Comparison of ENCODE assay signal across 24 cellular contexts in the genomic region with DNA sequence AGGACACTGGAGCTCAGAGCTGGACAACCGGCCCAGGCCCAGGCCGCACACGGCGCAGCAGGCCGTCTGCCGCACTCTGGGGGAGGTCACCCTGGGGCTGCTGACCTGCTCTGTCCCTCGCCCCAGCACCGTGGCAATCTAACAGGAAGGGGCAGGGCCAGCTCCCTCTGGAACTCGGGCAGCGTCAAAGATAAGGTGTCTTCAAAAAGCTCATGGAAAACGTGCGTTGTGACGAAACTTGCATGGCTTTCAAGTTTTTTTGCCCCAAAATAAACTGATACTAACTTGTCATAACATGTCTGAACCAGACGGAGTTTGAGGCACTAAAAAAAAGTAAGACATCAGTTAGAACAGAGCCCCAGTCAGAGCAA. TPM values are rescaled to one million over a fixed set of nuclear protein-coding genes. Genes with fewer than 3 reads are reported as not detected.
DNase-seq lines count a peak whose midpoint lies in the region; ATAC-seq, FAIRE-seq and TF ChIP-seq lines count a peak whose summit lies in the region.
"Had no signal": no experiment of that assay in that cellular context is flagged by ENCODE, and none has a peak within 500 bp of the region (broad histone marks: within the 10 kb centered on the region; RNA-seq: fewer than 3 reads in every experiment).

No MANE protein-coding gene starts in this region.

- intact Hi-C loops in MCF 10A (cut with micrococcal nuclease) (no loop called here), breast epithelium (cut with DNase I; ENCODE audit: low total_unique reads) (no loop called here), K562 (cut with micrococcal nuclease) (no loop called here)

- peak overlapping the region; percentile 28 for H2AK5ac ChIP-seq in neuronal stem cell (ENCODE audit: low read depth, low read length)

- H3K9me3 Mint-ChIP-seq in MCF 10A (ENCODE audit: unreplicated experiment) = no peaks in the 10 kb centered on the region
- H3K9me3 Mint-ChIP-seq: HFFc6 had no signal

- peaks cover 4% of the 10 kb centered on the region for H3K4me1 Mint-ChIP-seq in MCF 10A (ENCODE audit: insufficient read depth, unreplicated experiment)

- WGBS in K562 (ENCODE audit: insufficient coverage, low coverage, missing lambda C conversion rate) = 64% methylated on average over 14 of the region's 14 CpGs
- no CpG with 5 or more reads among the region's 14 CpGs for WGBS in neuronal stem cell (ENCODE audit: extremely low coverage in 2 of 2, insufficient read length in 2 of 2, insufficient replicate concordance in 1 of 2), 2 donors

- no peak overlapping the region for H3K4me3 Mint-ChIP-seq in MCF 10A (ENCODE audit: unreplicated experiment)
- H3K4me3 Mint-ChIP-seq: HFFc6 had no signal

- no peaks in the 10 kb centered on the region for H3K27me3 ChIP-seq in breast epithelium
- H3K27me3 ChIP-seq in K562 (ENCODE audit: control insufficient read depth in 2 of 2, insufficient read depth in 2 of 2, low read length in 2 of 2) = no peaks in the 10 kb centered on the region
- H3K27me3 ChIP-seq in neuronal stem cell (ENCODE audit: control insufficient read depth in 3 of 3, insufficient read depth in 3 of 3, low read depth in 1 of 3, low read length in 3 of 3) = no peaks in the 10 kb centered on the region

- H3K4me3 ChIP-seq in breast epithelium (no peak overlapping the region), K562 (no peak overlapping the region), neuronal stem cell (ENCODE audit: low read length in 2 of 2) (no peak overlapping the region)
- H3K4me3 ChIP-seq: SK-N-MC had no signal

- no peaks in the 10 kb centered on the region for H3K27me3 Mint-ChIP-seq in MCF 10A (ENCODE audit: insufficient read depth, unreplicated experiment)

- BruUV-seq in MCF 10A (replicated peaks; lab: Mats Ljungman, UMichigan) (no TSS peak), K562 (replicated peaks; lab: Mats Ljungman, UMichigan) (TSS peak; percentile 32)

- no peaks in the 10 kb centered on the region for H3K9me1 ChIP-seq in K562 (ENCODE audit: control insufficient read depth, insufficient read depth, low read length)

- TF ChIP-seq RAD21 in K562 (CRISPR knock-in tag; conservative IDR thresholded peaks at IDR 0.05 in 1 of 2, IDR thresholded peaks at IDR 0.05 in 1 of 2) = no peak

- peak overlapping the region; percentile 89 for H3K23ac ChIP-seq in neuronal stem cell (ENCODE audit: low read depth, low read length, poor library complexity)

- H3K4me1 ChIP-seq in breast epithelium (peaks cover 0 to 4% of the 10 kb centered on the region in 2 donors), K562 (replicated peaks in 1 of 2; ENCODE audit: control insufficient read depth in 2 of 2, insufficient read depth in 2 of 2, low read length in 2 of 2) (peaks cover 11 to 64% of the 10 kb centered on the region in 2 experiments), neuronal stem cell (ENCODE audit: control insufficient read depth in 2 of 2, insufficient read depth in 1 of 2, low read depth in 1 of 2, low read length in 2 of 2) (peaks cover 3 to 6% of the 10 kb centered on the region in 2 donors)

- H3K36me3 ChIP-seq in breast epithelium (no peaks in the 10 kb centered on the region), K562 (ENCODE audit: control insufficient read depth, insufficient read depth, low read length) (peaks cover 86% of the 10 kb centered on the region; the same call in 2 of the 3 replicates), neuronal stem cell (replicated peaks in 1 of 2; ENCODE audit: control insufficient read depth in 2 of 2, insufficient read depth in 2 of 2, low read length in 2 of 2) (peaks cover 21 to 79% of the 10 kb centered on the region in 2 donors)

- peaks cover 55% of the 10 kb centered on the region for H3K36me3 Mint-ChIP-seq in MCF 10A (ENCODE audit: insufficient read depth, unreplicated experiment)

- peak overlapping the region; percentile 16 for H3K27ac Mint-ChIP-seq in MCF 10A (ENCODE audit: low read depth, unreplicated experiment)
- H3K27ac Mint-ChIP-seq: HFFc6 had no signal

- no peak overlapping the region for H2BK15ac ChIP-seq in neuronal stem cell (ENCODE audit: low read length)

- H2AFZ ChIP-seq in K562 (ENCODE audit: low read depth, low read length) = no peak overlapping the region
- H2AFZ ChIP-seq in neuronal stem cell (ENCODE audit: low read length) = no peak overlapping the region

- H3K79me2 ChIP-seq in K562 (ENCODE audit: control insufficient read depth, insufficient read depth, low read length) = peaks cover 43% of the 10 kb centered on the region

- no peaks in the 10 kb centered on the region for H4K20me1 ChIP-seq in K562 (replicated peaks; ENCODE audit: control insufficient read depth, insufficient read depth, low read length)

- ATAC-seq in K562 (no peak), GM19023 (IDR thresholded peaks at IDR 0.05; ENCODE audit: unreplicated experiment) (no peak)
- ATAC-seq: PC-3 had no signal

- CTCF ChIA-PET in MCF 10A (lab: Yijun Ruan, JAX) = interaction anchor here (0.7 to 3.3 kb wide), 2 partner anchors 13 to 152 kb away, joined by 3 to 57 read pairs; no protein-coding TSS in a partner anchor
- CTCF ChIA-PET in RWPE1 (lab: Yijun Ruan, JAX) = interaction anchor here (0.6 to 1.0 kb wide), 3 partner anchors 43 to 152 kb away, joined by 3 to 5 read pairs (median 4); no protein-coding TSS in a partner anchor
- CTCF ChIA-PET in K562 (lab: Yijun Ruan, JAX; ENCODE audit: low intra/inter-chr PET ratio) = interaction anchor here (2.3 kb wide), 1 partner anchor 152 kb away, joined by 12 read pairs; no protein-coding TSS in a partner anchor

- H2BK120ac ChIP-seq in neuronal stem cell (ENCODE audit: low read depth, low read length) = no peak overlapping the region

- no peak overlapping the region for H3K27ac ChIP-seq in breast epithelium
- peak overlapping the region; percentile 29; the same call in 1 of the 2 replicates for H3K27ac ChIP-seq in RWPE1
- 0 out of 3 replicates have a peak overlapping the region, but pooled peaks have one; percentile 20 for H3K27ac ChIP-seq in K562 (ENCODE audit: extremely low read depth, low read depth, low read length)
- H3K27ac ChIP-seq in neuronal stem cell (replicated peaks; ENCODE audit: low read length) = no peak overlapping the region
- H3K27ac ChIP-seq: SK-N-MC had no signal

- H3K4ac ChIP-seq in neuronal stem cell (ENCODE audit: low read length) = no peak overlapping the region

- peak overlapping the region; percentile 7 to 63 for H3K9ac ChIP-seq in K562 (ENCODE audit: insufficient read depth in 1 of 2, low read depth in 2 of 2, low read length in 2 of 2)
- H3K9ac ChIP-seq in neuronal stem cell (ENCODE audit: low read depth, low read length, poor library complexity) = no peak overlapping the region

- in situ Hi-C loops in K562 (cut with MboI) = no loop called here

- H3K9me3 ChIP-seq in breast epithelium = no peaks in the 10 kb centered on the region
- no peaks in the 10 kb centered on the region for H3K9me3 ChIP-seq in K562 (replicated peaks; ENCODE audit: control insufficient read depth, insufficient read depth, low read depth, low read length)
- no peaks in the 10 kb centered on the region for H3K9me3 ChIP-seq in neuronal stem cell (replicated peaks in 1 of 2; ENCODE audit: control insufficient read depth in 2 of 2, insufficient read depth in 1 of 2, low read depth in 1 of 2, low read length in 2 of 2)

- no peak overlapping the region for H3K4me2 ChIP-seq in K562 (ENCODE audit: insufficient read depth, low read length)
- no peak overlapping the region for H3K4me2 ChIP-seq in neuronal stem cell (ENCODE audit: insufficient read depth, low read length, poor library complexity, severe bottlenecking)

- no peak overlapping the region for H4K8ac ChIP-seq in neuronal stem cell (ENCODE audit: low read depth, low read length)

- no peak overlapping the region for H3K14ac ChIP-seq in neuronal stem cell (ENCODE audit: low read length)

- no peak for TF ChIP-seq POLR2A in breast epithelium (IDR thresholded peaks at IDR 0.05)
- TF ChIP-seq POLR2A in K562 (conservative IDR thresholded peaks at IDR 0.05) = no peak

- no peak for FAIRE-seq in K562 (lab: Jason Lieb, UNC)
- FAIRE-seq: GM18507 had no signal

- no peak overlapping the region for H2BK5ac ChIP-seq in neuronal stem cell (ENCODE audit: low read length)

- TF ChIP-seq EP300 in K562 (IDR thresholded peaks at IDR 0.05; ENCODE audit: low read length) = no peak

- POLR2A ChIA-PET in MCF 10A (lab: Yijun Ruan, JAX) = no interaction called here
- POLR2A ChIA-PET in RWPE1 (lab: Yijun Ruan, JAX; ENCODE audit: low non-redundant PET) = no interaction called here
- POLR2A ChIA-PET in K562 (lab: Yijun Ruan, JAX) = interaction anchor here (1.6 kb wide), 1 partner anchor 8 kb away, joined by 5 read pairs; no protein-coding TSS in a partner anchor

- no peak overlapping the region for H3K18ac ChIP-seq in neuronal stem cell (ENCODE audit: low read length)

- H3K79me1 ChIP-seq in neuronal stem cell (ENCODE audit: low read depth, low read length) = peaks cover 24% of the 10 kb centered on the region

- no peak overlapping the region for H4K91ac ChIP-seq in neuronal stem cell (ENCODE audit: low read depth, low read length, poor library complexity)

- no peak for TF ChIP-seq CTCF in MCF 10A (IDR thresholded peaks at IDR 0.05; ENCODE audit: unreplicated experiment)
- no peak for TF ChIP-seq CTCF in breast epithelium (IDR thresholded peaks at IDR 0.05)
- TF ChIP-seq CTCF in RWPE1 (conservative IDR thresholded peaks at IDR 0.05; ENCODE audit: low read depth) = no peak
- TF ChIP-seq CTCF in K562 (IDR thresholded peaks at IDR 0.05 in 2 of 3, conservative IDR thresholded peaks at IDR 0.05 in 1 of 3; ENCODE audit: insufficient read depth in 2 of 3, low read depth in 1 of 3, low read length in 3 of 3) = no peak

- H2BK12ac ChIP-seq in neuronal stem cell (ENCODE audit: low read length) = no peak overlapping the region

- DNase-seq in MCF 10A (ENCODE audit: unreplicated experiment) = no peak
- no peak for DNase-seq in breast epithelium (ENCODE audit: low spot score in 2 of 2)
- no peak for DNase-seq in RWPE1 (ENCODE audit: low spot score)
- DNase-seq in K562 (ENCODE audit: extremely low read depth in 1 of 4, low spot score in 3 of 4) = peak in 1 of 4 experiments; percentile 41
- no peak for DNase-seq in neuronal stem cell (ENCODE audit: low spot score)
- no peak for DNase-seq in activated effector memory CD4-positive, alpha-beta T cell treated with Interleukin-2 at 50 U/mL for 16 hours
- no peak for DNase-seq in LoVo (ENCODE audit: low spot score)
- DNase-seq: 8988T, ACHN, DMS153, HFFc6, KG1, NCI-H1048, NCI-H1417, NCI-H1694, NCI-H2029 treated with DMSO at 0.1 percent for 48 hours, NCI-H2227 treated with DMSO at 0.1 percent for 48 hours, NCI-H526 treated with DMSO at 0.1 percent for 48 hours, PC-3, RPMI8226, SIG-M5 had no signal

RNA-seq across cellular contexts. Expression of gene ATP8B3, which starts 12.2 kb away (rescaled TPM):
- total RNA-seq in MCF 10A (2022) = 5.6 and 9.3 TPM in 2 replicates
- 1 to 10 TPM in 2 of 3 donors, under 1 TPM in 1; 0.66 to 1.4 (median 1.0) TPM for total RNA-seq in breast epithelium
- 40.7 and 89.4 TPM in 2 replicates for total RNA-seq in K562 (2011; cell fraction: chromatin; rRNA removed; ENCODE audit: low replicate concordance)
- total RNA-seq in K562 (2011; cell fraction: nucleolus; rRNA removed) = 37.1 and 44.7 TPM in 2 replicates
- total RNA-seq in K562 (2011; cell fraction: nucleoplasm; rRNA removed) = 35.0 and 38.7 TPM in 2 replicates
- total RNA-seq in K562 (2014; rRNA removed) = 3.2 and 5.0 TPM in 2 replicates
- 3.2 and 3.6 TPM in 2 replicates for total RNA-seq in K562 (2014; rRNA removed; fragmentation: Illumina TruSeq; extraction: Trizol)
- total RNA-seq in K562 (2015; rRNA removed; fragmentation: Illumina TruSeq; extraction: Trizol) = 3.8 and 4.3 TPM in 2 replicates
- total RNA-seq in K562 (2021) = 12.3 and 13.2 TPM in 2 replicates
- polyA plus RNA-seq in K562 (2011; rRNA removed) = 8.3 and 13.2 TPM in 2 replicates
- polyA plus RNA-seq in K562 (2011; cell fraction: cytosol; rRNA removed) = 12.0 and 13.1 TPM in 2 replicates
- 36.1 and 44.4 TPM in 2 replicates for polyA plus RNA-seq in K562 (2011; cell fraction: nucleus; rRNA removed)
- 5.6 and 7.6 TPM in 2 replicates for polyA plus RNA-seq in K562 (2012)
- 6.0 and 6.4 TPM in 2 replicates for polyA plus RNA-seq in K562 (2014; fragmentation: Illumina TruSeq; extraction: Trizol)
- 1 to 10 TPM; 1.2 to 2.2 TPM for polyA plus RNA-seq in K562 (2014; fragmentation: Nextera tagmentation; extraction: Ambion mirVana)
- polyA plus RNA-seq in K562 (2014; rRNA removed) = 10.1 and 11.9 TPM in 2 replicates
- polyA minus RNA-seq in K562 (2011; rRNA and poly(A)+ RNA removed) = 9.7 and 10.4 TPM in 2 replicates
- 7.3 and 10.2 TPM in 2 replicates for polyA minus RNA-seq in K562 (2011; cell fraction: cytosol; rRNA and poly(A)+ RNA removed)
- 5.4 and 7.0 TPM in 2 replicates for polyA minus RNA-seq in K562 (2011; cell fraction: nucleus; rRNA and poly(A)+ RNA removed)
- 0.79 TPM for polyA plus RNA-seq in neuronal stem cell (2013, experiment 1 of 2)
- 0.80 TPM for polyA plus RNA-seq in neuronal stem cell (2013, experiment 2 of 2)

RNA-seq across cellular contexts. Expression of gene REXO1, which starts 24.0 kb away (rescaled TPM):
- total RNA-seq in MCF 10A (2022) (28.7 and 36.4 TPM in 2 replicates), breast epithelium (10 to 100 TPM; 10.4 to 25.2 (median 19.7) TPM), K562 (2014; rRNA removed) (15.8 and 21.9 TPM in 2 replicates), K562 (2014; rRNA removed; fragmentation: Illumina TruSeq; extraction: Trizol) (3.5 and 4.5 TPM in 2 replicates), K562 (2015; rRNA removed; fragmentation: Illumina TruSeq; extraction: Trizol) (15.8 and 20.8 TPM in 2 replicates), K562 (2021) (52.4 and 63.3 TPM in 2 replicates)
- total RNA-seq in K562 (2011; cell fraction: chromatin; rRNA removed; ENCODE audit: low replicate concordance) = 46.7 and 163 TPM in 2 replicates
- total RNA-seq in K562 (2011; cell fraction: nucleolus; rRNA removed) = 112 and 114 TPM in 2 replicates
- 55.0 and 57.6 TPM in 2 replicates for total RNA-seq in K562 (2011; cell fraction: nucleoplasm; rRNA removed)
- polyA plus RNA-seq in K562 (2011; rRNA removed) (14.6 and 21.5 TPM in 2 replicates), K562 (2014; fragmentation: Illumina TruSeq; extraction: Trizol) (16.7 and 40.7 TPM in 2 replicates), K562 (2014; fragmentation: Nextera tagmentation; extraction: Ambion mirVana) (under 1 TPM; 0.04 to 0.29 TPM), K562 (2014; rRNA removed) (31.0 and 50.1 TPM in 2 replicates)
- 17.4 and 27.3 TPM in 2 replicates for polyA plus RNA-seq in K562 (2011; cell fraction: cytosol; rRNA removed)
- polyA plus RNA-seq in K562 (2011; cell fraction: nucleus; rRNA removed) = 56.5 and 100 TPM in 2 replicates
- 37.1 and 39.8 TPM in 2 replicates for polyA plus RNA-seq in K562 (2012)
- 7.4 and 11.2 TPM in 2 replicates for polyA minus RNA-seq in K562 (2011; rRNA and poly(A)+ RNA removed)
- 23.8 and 34.7 TPM in 2 replicates for polyA minus RNA-seq in K562 (2011; cell fraction: cytosol; rRNA and poly(A)+ RNA removed)
- 19.5 and 21.3 TPM in 2 replicates for polyA minus RNA-seq in K562 (2011; cell fraction: nucleus; rRNA and poly(A)+ RNA removed)
- 15.0 TPM for polyA plus RNA-seq in neuronal stem cell (2013, experiment 1 of 2)
- 16.5 TPM for polyA plus RNA-seq in neuronal stem cell (2013, experiment 2 of 2)

RNA-seq across cellular contexts. Expression of gene KLF16, which starts 39.1 kb away (rescaled TPM):
- total RNA-seq in MCF 10A (2022) (27.0 and 45.5 TPM in 2 replicates), breast epithelium (1 to 10 TPM; 2.9 to 4.6 (median 4.1) TPM), K562 (2014; rRNA removed) (15.5 and 22.0 TPM in 2 replicates), K562 (2014; rRNA removed; fragmentation: Illumina TruSeq; extraction: Trizol) (3.4 and 3.8 TPM in 2 replicates), K562 (2015; rRNA removed; fragmentation: Illumina TruSeq; extraction: Trizol) (7.9 and 9.4 TPM in 2 replicates), K562 (2021) (59.1 and 60.4 TPM in 2 replicates)
- 5.8 and 14.0 TPM in 2 replicates for total RNA-seq in K562 (2011; cell fraction: chromatin; rRNA removed; ENCODE audit: low replicate concordance)
- 11.7 and 16.7 TPM in 2 replicates for total RNA-seq in K562 (2011; cell fraction: nucleolus; rRNA removed)
- total RNA-seq in K562 (2011; cell fraction: nucleoplasm; rRNA removed) = 6.4 and 7.5 TPM in 2 replicates
- polyA plus RNA-seq in K562 (2011; rRNA removed) (3.7 and 4.8 TPM in 2 replicates), K562 (2014; fragmentation: Illumina TruSeq; extraction: Trizol) (6.8 and 13.1 TPM in 2 replicates), K562 (2014; fragmentation: Nextera tagmentation; extraction: Ambion mirVana) (under 1 TPM; 0.04 to 0.10 TPM), K562 (2014; rRNA removed) (15.4 and 27.5 TPM in 2 replicates)
- 7.1 and 44.8 TPM in 2 replicates for polyA plus RNA-seq in K562 (2011; cell fraction: cytosol; rRNA removed)
- polyA plus RNA-seq in K562 (2011; cell fraction: nucleus; rRNA removed) = 14.2 and 29.1 TPM in 2 replicates
- polyA plus RNA-seq in K562 (2012) = 20.8 and 23.7 TPM in 2 replicates
- 1.0 and 1.3 TPM in 2 replicates for polyA minus RNA-seq in K562 (2011; rRNA and poly(A)+ RNA removed)
- 15.0 and 25.4 TPM in 2 replicates for polyA minus RNA-seq in K562 (2011; cell fraction: cytosol; rRNA and poly(A)+ RNA removed)
- 5.8 and 6.6 TPM in 2 replicates for polyA minus RNA-seq in K562 (2011; cell fraction: nucleus; rRNA and poly(A)+ RNA removed)
- polyA plus RNA-seq in neuronal stem cell (2013, experiment 1 of 2) = 12.8 TPM
- polyA plus RNA-seq in neuronal stem cell (2013, experiment 2 of 2) = 12.5 TPM

Comparison
In these comparisons a context has a peak if more than half of its experiments do, and no peak if none do; other contexts are left out.
1. H3K27ac ChIP-seq: peak in RWPE1 (single experiment) and K562 (single experiment); none in breast epithelium (0 of 2) and neuronal stem cell (single experiment).